In the genomic region with DNA sequence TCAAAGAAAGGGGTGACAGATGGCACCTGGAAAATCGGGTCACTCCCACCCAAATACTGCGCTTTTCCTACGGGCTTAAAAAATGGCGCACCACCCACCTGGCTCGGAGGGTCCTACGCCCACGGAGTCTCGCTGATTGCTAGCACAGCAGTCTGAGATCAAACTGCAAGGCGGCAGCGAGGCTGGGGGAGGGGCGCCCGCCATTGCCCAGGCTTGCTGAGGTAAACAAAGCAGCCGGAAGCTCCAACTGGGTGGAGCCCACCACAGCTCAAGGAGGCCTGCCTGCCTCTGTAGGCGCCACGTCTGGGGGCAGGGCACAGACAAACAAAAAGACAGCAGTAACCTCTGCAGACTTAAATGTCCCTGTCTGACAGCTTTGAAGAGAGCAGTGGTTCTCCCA, we compare ENCODE assay signal across 1 cellular context.
TF ChIP-seq lines count a peak whose summit lies in the region.

No MANE protein-coding gene starts in this region.

TF ChIP-seq in WTC11, 78 proteins besides CTCF, POLR2A, EP300 and RAD21:
- TF ChIP-seq, protein P1, sequence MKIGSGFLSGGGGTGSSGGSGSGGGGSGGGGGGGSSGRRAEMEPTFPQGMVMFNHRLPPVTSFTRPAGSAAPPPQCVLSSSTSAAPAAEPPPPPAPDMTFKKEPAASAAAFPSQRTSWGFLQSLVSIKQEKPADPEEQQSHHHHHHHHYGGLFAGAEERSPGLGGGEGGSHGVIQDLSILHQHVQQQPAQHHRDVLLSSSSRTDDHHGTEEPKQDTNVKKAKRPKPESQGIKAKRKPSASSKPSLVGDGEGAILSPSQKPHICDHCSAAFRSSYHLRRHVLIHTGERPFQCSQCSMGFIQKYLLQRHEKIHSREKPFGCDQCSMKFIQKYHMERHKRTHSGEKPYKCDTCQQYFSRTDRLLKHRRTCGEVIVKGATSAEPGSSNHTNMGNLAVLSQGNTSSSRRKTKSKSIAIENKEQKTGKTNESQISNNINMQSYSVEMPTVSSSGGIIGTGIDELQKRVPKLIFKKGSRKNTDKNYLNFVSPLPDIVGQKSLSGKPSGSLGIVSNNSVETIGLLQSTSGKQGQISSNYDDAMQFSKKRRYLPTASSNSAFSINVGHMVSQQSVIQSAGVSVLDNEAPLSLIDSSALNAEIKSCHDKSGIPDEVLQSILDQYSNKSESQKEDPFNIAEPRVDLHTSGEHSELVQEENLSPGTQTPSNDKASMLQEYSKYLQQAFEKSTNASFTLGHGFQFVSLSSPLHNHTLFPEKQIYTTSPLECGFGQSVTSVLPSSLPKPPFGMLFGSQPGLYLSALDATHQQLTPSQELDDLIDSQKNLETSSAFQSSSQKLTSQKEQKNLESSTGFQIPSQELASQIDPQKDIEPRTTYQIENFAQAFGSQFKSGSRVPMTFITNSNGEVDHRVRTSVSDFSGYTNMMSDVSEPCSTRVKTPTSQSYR (CRISPR knock-in tag; IDR thresholded peaks at IDR 0.05) = 0 out of 2 replicates have a peak, but pooled peaks have one; percentile 58
- TF ChIP-seq, protein P2, sequence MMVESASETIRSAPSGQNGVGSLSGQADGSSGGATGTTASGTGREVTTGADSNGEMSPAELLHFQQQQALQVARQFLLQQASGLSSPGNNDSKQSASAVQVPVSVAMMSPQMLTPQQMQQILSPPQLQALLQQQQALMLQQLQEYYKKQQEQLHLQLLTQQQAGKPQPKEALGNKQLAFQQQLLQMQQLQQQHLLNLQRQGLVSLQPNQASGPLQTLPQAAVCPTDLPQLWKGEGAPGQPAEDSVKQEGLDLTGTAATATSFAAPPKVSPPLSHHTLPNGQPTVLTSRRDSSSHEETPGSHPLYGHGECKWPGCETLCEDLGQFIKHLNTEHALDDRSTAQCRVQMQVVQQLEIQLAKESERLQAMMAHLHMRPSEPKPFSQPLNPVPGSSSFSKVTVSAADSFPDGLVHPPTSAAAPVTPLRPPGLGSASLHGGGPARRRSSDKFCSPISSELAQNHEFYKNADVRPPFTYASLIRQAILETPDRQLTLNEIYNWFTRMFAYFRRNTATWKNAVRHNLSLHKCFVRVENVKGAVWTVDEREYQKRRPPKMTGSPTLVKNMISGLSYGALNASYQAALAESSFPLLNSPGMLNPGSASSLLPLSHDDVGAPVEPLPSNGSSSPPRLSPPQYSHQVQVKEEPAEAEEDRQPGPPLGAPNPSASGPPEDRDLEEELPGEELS (CRISPR knock-in tag; IDR thresholded peaks at IDR 0.05) = peak; percentile 21; the same call in 1 of the 2 replicates
- TF ChIP-seq FOXP1 (CRISPR knock-in tag; IDR thresholded peaks at IDR 0.05; ENCODE audit: borderline replicate concordance) (peak; percentile 25; the same call in 1 of the 2 replicates), FOXK1 (CRISPR knock-in tag; IDR thresholded peaks at IDR 0.05) (peak; percentile 40; the same call in 1 of the 2 replicates)
